In genomic region chr2:201191132-201191875, GRCh38 we compare ENCODE assay signal across 8 cellular contexts. TPM values are rescaled to one million over a fixed set of nuclear protein-coding genes. Genes with fewer than 3 reads are reported as not detected.
A peak's percentile ranks its signal among the peaks of the same experiment; 100 is the strongest.
DNase-seq lines count a peak whose midpoint lies in the region; ATAC-seq and TF ChIP-seq lines count a peak whose summit lies in the region.

No MANE protein-coding gene starts in this region.

- peak overlapping the region; percentile 73 for H3K27ac Mint-ChIP-seq in stimulated activated effector memory CD8-positive, alpha-beta T cell treated with anti-CD3 and anti-CD28 coated beads, Interleukin-12 subunit alpha, Interleukin-12 subunit beta, amount 100 ng/mL, for 72 hours
- no peak overlapping the region for H3K27ac Mint-ChIP-seq in WTC11

- H3K4me3 Mint-ChIP-seq in activated T-cell treated with anti-CD3 and anti-CD28 coated beads, Interleukin-2, amount 50 U/mL, for 4 hours = no peak overlapping the region
- peak overlapping the region; percentile 23 for H3K4me3 Mint-ChIP-seq in stimulated activated effector memory CD8-positive, alpha-beta T cell treated with anti-CD3 and anti-CD28 coated beads, Interleukin-12 subunit alpha, Interleukin-12 subunit beta, amount 100 ng/mL, for 72 hours
- no peak overlapping the region for H3K4me3 Mint-ChIP-seq in WTC11

- ATAC-seq in activated T-cell treated with anti-CD3 and anti-CD28 coated beads, Interleukin-2, amount 50 U/mL, for 4 hours = peak; percentile 31 to 39
- ATAC-seq in stimulated activated effector memory CD8-positive, alpha-beta T cell treated with anti-CD3 and anti-CD28 coated beads, Interleukin-12 subunit alpha, Interleukin-12 subunit beta, amount 100 ng/mL, for 72 hours = peak; percentile 70
- ATAC-seq in WTC11 = no peak
- ATAC-seq in GM19035 (IDR thresholded peaks at IDR 0.05; ENCODE audit: unreplicated experiment) = no peak

- no peak overlapping the region for H2AFZ ChIP-seq in OCI-LY7 (ENCODE audit: low read length)

- no peak overlapping the region for H3K27ac ChIP-seq in OCI-LY7 (ENCODE audit: low read depth, low read length, poor library complexity, severe bottlenecking)

- H3K36me3 Mint-ChIP-seq in activated T-cell treated with anti-CD3 and anti-CD28 coated beads, Interleukin-2, amount 50 U/mL, for 4 hours (ENCODE audit: insufficient read depth) = peaks cover 32% of the 10 kb centered on the region
- H3K36me3 Mint-ChIP-seq in stimulated activated effector memory CD8-positive, alpha-beta T cell treated with anti-CD3 and anti-CD28 coated beads, Interleukin-12 subunit alpha, Interleukin-12 subunit beta, amount 100 ng/mL, for 72 hours = peaks cover 25% of the 10 kb centered on the region
- H3K36me3 Mint-ChIP-seq in WTC11 = peaks cover 3% of the 10 kb centered on the region; the same call in 1 of the 2 replicates

- no peaks in the 10 kb centered on the region for H3K36me3 ChIP-seq in OCI-LY7 (ENCODE audit: insufficient read depth, low read length)

- POLR2A ChIA-PET in OCI-LY7 (lab: Charles Lee) = interaction anchor here (0.7 to 1.0 kb wide), 2 partner anchors 8 to 212 kb away, joined by 3 to 4 read pairs; partner anchors contain the start of gene CASP10
- POLR2A ChIA-PET in WTC11 (lab: Charles Lee) = no interaction called here

- H3K4me3 ChIP-seq in OCI-LY7 (ENCODE audit: low read depth, low read length, poor library complexity, severe bottlenecking) (no peak overlapping the region), fibroblast of pulmonary artery (replicated peaks; ENCODE audit: low read depth, low read length) (no peak overlapping the region)

- H3K9me3 Mint-ChIP-seq in activated T-cell treated with anti-CD3 and anti-CD28 coated beads, Interleukin-2, amount 50 U/mL, for 4 hours = peaks cover 7% of the 10 kb centered on the region
- no peaks in the 10 kb centered on the region for H3K9me3 Mint-ChIP-seq in stimulated activated effector memory CD8-positive, alpha-beta T cell treated with anti-CD3 and anti-CD28 coated beads, Interleukin-12 subunit alpha, Interleukin-12 subunit beta, amount 100 ng/mL, for 72 hours
- peaks cover 4% of the 10 kb centered on the region for H3K9me3 Mint-ChIP-seq in WTC11

- peaks cover 85% of the 10 kb centered on the region for H3K4me1 Mint-ChIP-seq in activated T-cell treated with anti-CD3 and anti-CD28 coated beads, Interleukin-2, amount 50 U/mL, for 4 hours (ENCODE audit: low read depth)
- H3K4me1 Mint-ChIP-seq in stimulated activated effector memory CD8-positive, alpha-beta T cell treated with anti-CD3 and anti-CD28 coated beads, Interleukin-12 subunit alpha, Interleukin-12 subunit beta, amount 100 ng/mL, for 72 hours = peaks cover 36% of the 10 kb centered on the region
- no peaks in the 10 kb centered on the region for H3K4me1 Mint-ChIP-seq in WTC11

- no peaks in the 10 kb centered on the region for H3K27me3 Mint-ChIP-seq in activated T-cell treated with anti-CD3 and anti-CD28 coated beads, Interleukin-2, amount 50 U/mL, for 4 hours (ENCODE audit: low read depth)
- no peaks in the 10 kb centered on the region for H3K27me3 Mint-ChIP-seq in WTC11 (ENCODE audit: low read depth)

- no peak overlapping the region for H3K4me2 ChIP-seq in OCI-LY7 (ENCODE audit: low read length)

- BruUV-seq in OCI-LY7 (replicated peaks; lab: Mats Ljungman, UMichigan) = no TSS peak

- intact Hi-C loops in OCI-LY7 (cut with micrococcal nuclease; ENCODE audit: unreplicated experiment) = no loop called here

- H3K79me2 ChIP-seq in OCI-LY7 (ENCODE audit: insufficient read depth, low read depth, low read length) = no peaks in the 10 kb centered on the region

- TF ChIP-seq CTCF in OCI-LY7 (conservative IDR thresholded peaks at IDR 0.05; ENCODE audit: low read length) (no peak), fibroblast of pulmonary artery (IDR thresholded peaks at IDR 0.05; ENCODE audit: low read length, missing control alignments) (no peak), WTC11 (IDR thresholded peaks at IDR 0.05) (no peak)

- H3K9me2 ChIP-seq in OCI-LY7 (ENCODE audit: insufficient read depth, low read length) = no peaks in the 10 kb centered on the region

- peaks cover 8% of the 10 kb centered on the region for H3K4me1 ChIP-seq in OCI-LY7 (ENCODE audit: insufficient read depth, low read length, poor library complexity, severe bottlenecking)

- no peak for DNase-seq in activated T-cell treated with anti-CD3 and anti-CD28 coated beads, Interleukin-2, amount 50 U/mL, for 4 hours
- DNase-seq in activated T-cell treated with anti-CD3 and anti-CD28 coated beads for 4 hours (no peak), OCI-LY7 (ENCODE audit: low spot score) (peak; percentile 34), fibroblast of pulmonary artery (ENCODE audit: low read depth) (peak; percentile 82), WTC11 (ENCODE audit: low spot score) (no peak), HT-29 (ENCODE audit: low spot score) (no peak)
- DNase-seq in stimulated activated effector memory CD8-positive, alpha-beta T cell treated with anti-CD3 and anti-CD28 coated beads, Interleukin-12 subunit alpha, Interleukin-12 subunit beta, amount 100 ng/mL, for 72 hours (ENCODE audit: low spot score in 2 of 2) = no peak

- no peaks in the 10 kb centered on the region for H3K9me3 ChIP-seq in OCI-LY7 (ENCODE audit: low read length)

- CTCF ChIA-PET in OCI-LY7 (lab: Charles Lee; ENCODE audit: unreplicated experiment) (no interaction called here), WTC11 (lab: Charles Lee) (interaction anchor here (0.5 to 1.2 kb wide), 3 partner anchors 33 to 122 kb away, joined by 3 to 5 read pairs (median 3); no protein-coding TSS in a partner anchor)

- no peaks in the 10 kb centered on the region for H4K20me1 ChIP-seq in OCI-LY7 (ENCODE audit: insufficient read depth, low read length)

TF ChIP-seq in WTC11, 78 proteins besides CTCF, POLR2A, EP300 and RAD21:
- TF ChIP-seq ZSCAN18 (CRISPR knock-in tag; IDR thresholded peaks at IDR 0.05) (no peak), IRF2 (CRISPR knock-in tag; IDR thresholded peaks at IDR 0.05; ENCODE audit: borderline replicate concordance, low read depth) (no peak), PREB (CRISPR knock-in tag; IDR thresholded peaks at IDR 0.05; ENCODE audit: borderline replicate concordance) (no peak), MYBL2 (CRISPR knock-in tag; IDR thresholded peaks at IDR 0.05) (no peak), USF2 (CRISPR knock-in tag; IDR thresholded peaks at IDR 0.05) (no peak), ZNF121 (CRISPR knock-in tag; IDR thresholded peaks at IDR 0.05) (no peak), TCF7 (CRISPR knock-in tag; IDR thresholded peaks at IDR 0.05; ENCODE audit: low read depth) (no peak), TP53 (CRISPR knock-in tag; IDR thresholded peaks at IDR 0.05) (no peak)

RNA-seq across cellular contexts. Expression of gene CASP10, which starts 8.4 kb away (rescaled TPM):
- total RNA-seq in activated T-cell treated with anti-CD3 and anti-CD28 coated beads, Interleukin-2, amount 50 U/mL, for 4 hours = 1 to 10 TPM; 3.4 to 4.8 (median 4.4) TPM
- 0.46 and 1.2 TPM in 2 replicates for total RNA-seq in OCI-LY7 (2014; rRNA removed; shearing (Covaris generic))
- total RNA-seq in OCI-LY7 (2022) = 0.42 and 0.51 TPM in 2 replicates
- total RNA-seq in WTC11 (2021) = 2.8 to 2.9 TPM (median 2.8 TPM) in 3 replicates
- 2.5 and 6.3 TPM in 2 replicates for total RNA-seq in HT-29 (2014; rRNA removed; shearing (Covaris generic))

Comparison
In these comparisons a context has a peak if more than half of its experiments do, and no peak if none do; other contexts are left out.
1. ATAC-seq: peak in activated T-cell treated with anti-CD3 and anti-CD28 coated beads, Interleukin-2, amount 50 U/mL, for 4 hours (2 of 2) and stimulated activated effector memory CD8-positive, alpha-beta T cell treated with anti-CD3 and anti-CD28 coated beads, Interleukin-12 subunit alpha, Interleukin-12 subunit beta, amount 100 ng/mL, for 72 hours (single experiment); none in WTC11 (single experiment) and GM19035 (single experiment).
2. DNase-seq: peak in OCI-LY7 (single experiment) and fibroblast of pulmonary artery (single experiment); none in activated T-cell treated with anti-CD3 and anti-CD28 coated beads, Interleukin-2, amount 50 U/mL, for 4 hours (single experiment), activated T-cell treated with anti-CD3 and anti-CD28 coated beads for 4 hours (single experiment), stimulated activated effector memory CD8-positive, alpha-beta T cell treated with anti-CD3 and anti-CD28 coated beads, Interleukin-12 subunit alpha, Interleukin-12 subunit beta, amount 100 ng/mL, for 72 hours (0 of 2), WTC11 (single experiment) and HT-29 (single experiment).